In the genomic region with DNA sequence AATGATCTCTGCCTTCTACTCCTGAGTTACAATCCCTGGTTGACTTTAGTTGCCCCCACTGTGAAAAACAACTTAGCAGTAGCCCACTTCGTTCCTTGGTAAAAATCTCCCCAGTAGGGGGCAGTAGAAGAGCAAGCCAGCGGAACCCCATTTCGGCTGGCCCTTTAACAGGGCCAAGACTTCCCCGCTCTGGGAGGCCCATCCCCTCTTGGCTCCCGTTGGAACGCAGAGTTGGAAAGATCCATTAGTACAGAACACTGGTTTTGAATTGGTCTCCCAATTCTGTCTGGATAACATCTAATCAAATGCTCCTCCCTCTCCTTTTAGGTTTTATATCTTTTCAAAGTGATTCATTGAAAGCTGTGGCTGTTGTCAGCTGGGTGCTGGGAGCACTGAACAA, we compare ENCODE assay signal across 8 cellular contexts.
DNase-seq lines count a peak whose midpoint lies in the region; ATAC-seq and TF ChIP-seq lines count a peak whose summit lies in the region.

No MANE protein-coding gene starts in this region.

- no CpG with 5 or more reads among the region's 6 CpGs for WGBS in iPS DF 6.9 (ENCODE audit: insufficient coverage, insufficient read length)

- H3K4me3 Mint-ChIP-seq in activated T-cell treated with anti-CD3 and anti-CD28 coated beads, Interleukin-2, amount 50 U/mL, for 4 hours, result peak overlapping the region; percentile 61

- DNase-seq in GM12865 (ENCODE audit: low read depth) (peak; percentile 79), NCI-H526 treated with DMSO at 0.1 percent for 48 hours (lab: John Stamatoyannopoulos, UW) (peak; percentile 66), iPS DF 6.9 (ENCODE audit: low read depth, low spot score) (peak; percentile 29), GM19238 (ENCODE audit: insufficient read length, low spot score) (no peak)
- DNase-seq in activated T-cell treated with anti-CD3 and anti-CD28 coated beads, Interleukin-2, amount 50 U/mL, for 4 hours, result peak; percentile 60
- DNase-seq in stimulated activated CD4-positive, alpha-beta T cell treated with anti-CD3 and anti-CD28 coated beads, Interleukin-4, amount 100 ng/mL, for 48 hours (ENCODE audit: low read depth in 2 of 2), result peak; percentile 43 to 64

- no peak overlapping the region for H3K27ac ChIP-seq in iPS DF 6.9 (ENCODE audit: low read length)

- no peak overlapping the region for H3K4me3 ChIP-seq in GM12865 (ENCODE audit: low read depth, low read length)
- no peak overlapping the region for H3K4me3 ChIP-seq in iPS DF 6.9 (ENCODE audit: low read length)

- TF ChIP-seq CTCF in GM12865 (IDR thresholded peaks at IDR 0.05; ENCODE audit: insufficient read depth, low read depth, low read length, missing control alignments), result peak; percentile 66

- no peaks in the 10 kb centered on the region for H3K27me3 Mint-ChIP-seq in activated T-cell treated with anti-CD3 and anti-CD28 coated beads, Interleukin-2, amount 50 U/mL, for 4 hours (ENCODE audit: low read depth)

- peak; percentile 62 to 63 for ATAC-seq in activated T-cell treated with anti-CD3 and anti-CD28 coated beads, Interleukin-2, amount 50 U/mL, for 4 hours
- ATAC-seq in HG03175 (IDR thresholded peaks at IDR 0.05; ENCODE audit: unreplicated experiment), result no peak
- no peak for ATAC-seq in GM18498 (IDR thresholded peaks at IDR 0.05; ENCODE audit: unreplicated experiment)

- no peaks in the 10 kb centered on the region for H3K9me3 Mint-ChIP-seq in activated T-cell treated with anti-CD3 and anti-CD28 coated beads, Interleukin-2, amount 50 U/mL, for 4 hours

- no peaks in the 10 kb centered on the region for H3K36me3 Mint-ChIP-seq in activated T-cell treated with anti-CD3 and anti-CD28 coated beads, Interleukin-2, amount 50 U/mL, for 4 hours (ENCODE audit: insufficient read depth)

- no peaks in the 10 kb centered on the region for H3K27me3 ChIP-seq in iPS DF 6.9 (ENCODE audit: control insufficient read depth, insufficient read depth, low read length)

- H3K4me1 Mint-ChIP-seq in activated T-cell treated with anti-CD3 and anti-CD28 coated beads, Interleukin-2, amount 50 U/mL, for 4 hours (ENCODE audit: low read depth), result peaks cover 85% of the 10 kb centered on the region

- H3K9me3 ChIP-seq in iPS DF 6.9 (ENCODE audit: control insufficient read depth, insufficient read depth, low read length), result no peaks in the 10 kb centered on the region

- H3K36me3 ChIP-seq in iPS DF 6.9 (ENCODE audit: control insufficient read depth, insufficient read depth, low read length), result no peaks in the 10 kb centered on the region

- peaks cover 5% of the 10 kb centered on the region; the same call in 1 of the 2 replicates for H3K4me1 ChIP-seq in iPS DF 6.9 (ENCODE audit: control insufficient read depth, insufficient read depth, low read length)

Comparison
In these comparisons a context has a peak if more than half of its experiments do, and no peak if none do; other contexts are left out.
1. ATAC-seq: peak in activated T-cell treated with anti-CD3 and anti-CD28 coated beads, Interleukin-2, amount 50 U/mL, for 4 hours (2 of 2); none in HG03175 (single experiment) and GM18498 (single experiment).